8 cellular contexts compared by ENCODE assay signal in the genomic region with DNA sequence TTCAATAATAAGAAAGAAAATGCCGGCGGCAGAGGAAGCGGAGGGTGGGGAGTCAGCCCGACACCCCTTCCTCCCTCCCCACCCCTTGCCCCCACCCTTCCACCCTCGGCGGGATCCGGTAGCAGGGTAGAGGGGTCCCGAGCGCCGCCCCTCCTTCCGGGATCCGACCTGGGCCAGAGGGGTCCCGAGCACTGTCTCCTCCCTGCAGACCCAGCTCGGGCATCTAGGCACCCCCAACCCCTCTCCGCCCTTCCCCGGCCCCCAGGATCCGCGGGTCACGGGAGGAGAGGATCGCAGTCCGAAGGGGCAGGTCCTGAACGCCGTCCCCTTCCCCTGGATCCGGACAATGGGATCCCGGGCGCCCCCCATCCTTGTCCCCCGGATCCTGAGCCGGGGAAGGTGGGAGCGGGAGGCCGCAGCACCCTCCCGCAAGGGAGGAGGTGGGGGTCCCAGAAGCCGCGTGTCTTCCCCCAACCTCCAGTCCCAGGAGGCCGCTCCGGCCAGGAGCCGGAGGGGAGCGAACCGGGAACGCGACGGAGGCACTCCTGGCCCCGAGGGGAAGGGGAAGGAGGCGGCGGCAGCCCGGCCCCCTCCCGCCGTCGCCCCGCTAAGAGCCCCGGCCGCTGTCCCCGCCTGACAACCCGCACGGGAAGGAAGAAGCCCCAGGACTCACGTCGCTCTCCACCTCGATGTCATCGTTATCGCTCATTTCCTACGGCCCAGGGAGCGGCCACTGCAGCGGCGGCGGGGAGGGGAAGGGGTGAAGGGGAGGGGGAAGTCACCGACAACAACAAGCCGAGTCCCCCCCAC. TPM values are rescaled to one million over a fixed set of nuclear protein-coding genes. Genes with fewer than 3 reads are reported as not detected.
DNase-seq lines count a peak whose midpoint lies in the region; ATAC-seq and TF ChIP-seq lines count a peak whose summit lies in the region.

No MANE protein-coding gene starts in this region.

- ATAC-seq in GM21825 (IDR thresholded peaks at IDR 0.05; ENCODE audit: unreplicated experiment) (peak; percentile 28), GM18873 (IDR thresholded peaks at IDR 0.05; ENCODE audit: low FRiP score, unreplicated experiment) (no peak)
- ATAC-seq in activated naive CD8-positive, alpha-beta T cell treated with anti-CD3 and anti-CD28 coated beads, Interleukin-2, amount 50 U/mL, for 24 hours: no peak

- peaks cover 3% of the 10 kb centered on the region for H3K27me3 Mint-ChIP-seq in activated naive CD8-positive, alpha-beta T cell treated with anti-CD3 and anti-CD28 coated beads, Interleukin-2, amount 50 U/mL, for 24 hours

- H3K4me1 Mint-ChIP-seq in activated naive CD8-positive, alpha-beta T cell treated with anti-CD3 and anti-CD28 coated beads, Interleukin-2, amount 50 U/mL, for 24 hours: peaks cover 48% of the 10 kb centered on the region

- DNase-seq in 8988T (peak; percentile 34), RPMI7951 (ENCODE audit: low read depth) (peak; percentile 0), spleen (peak; percentile 93), NCI-H526 (lab: John Stamatoyannopoulos, UW) (no peak)
- peak; percentile 49 for DNase-seq in activated naive CD8-positive, alpha-beta T cell treated with anti-CD3 and anti-CD28 coated beads, Interleukin-2, amount 50 U/mL, for 24 hours

- H3K9me3 ChIP-seq in iPS-18a (ENCODE audit: control insufficient read depth, low read depth, low read length): no peaks in the 10 kb centered on the region
- no peaks in the 10 kb centered on the region for H3K9me3 ChIP-seq in spleen

- peak overlapping the region; percentile 61 for H3K9ac ChIP-seq in iPS-18a (ENCODE audit: low read length)

- no peak for TF ChIP-seq POLR2A in spleen (IDR thresholded peaks at IDR 0.05)

- H3K27ac ChIP-seq in iPS-18a (ENCODE audit: low read length) (no peak overlapping the region), spleen (peak overlapping the region; percentile 94 to 99 (median 99))

- H3K36me3 Mint-ChIP-seq in activated naive CD8-positive, alpha-beta T cell treated with anti-CD3 and anti-CD28 coated beads, Interleukin-2, amount 50 U/mL, for 24 hours (ENCODE audit: low read depth): peaks cover 25% of the 10 kb centered on the region

- no peak for TF ChIP-seq CTCF in spleen (IDR thresholded peaks at IDR 0.05 in 8 of 11, conservative IDR thresholded peaks at IDR 0.05 in 3 of 11)

- H3K4me3 ChIP-seq in iPS-18a (ENCODE audit: low read length): peak overlapping the region; percentile 83
- peak overlapping the region; percentile 69 to 96 (median 91) for H3K4me3 ChIP-seq in spleen

- H3K36me3 ChIP-seq in iPS-18a (ENCODE audit: control insufficient read depth, low read depth, low read length) (peaks cover 16% of the 10 kb centered on the region), spleen (peaks cover 0 to 23% (median 0%) of the 10 kb centered on the region in 6 donors)

- 0 to 1% (median 0%) methylated on average over 38 to 66 of the region's 66 CpGs for WGBS in spleen, 5 donors

- intact Hi-C loops in spleen (cut with DNase I; ENCODE audit: low total_unique reads): no loop called here

- H3K27me3 ChIP-seq in iPS-18a (ENCODE audit: control insufficient read depth, insufficient read depth, low read length) (peaks cover 8% of the 10 kb centered on the region), spleen (replicated peaks in 1 of 7) (no peaks in the 10 kb centered on the region)

- no peaks in the 10 kb centered on the region for H3K9me3 Mint-ChIP-seq in activated naive CD8-positive, alpha-beta T cell treated with anti-CD3 and anti-CD28 coated beads, Interleukin-2, amount 50 U/mL, for 24 hours

- H3K4me3 Mint-ChIP-seq in activated naive CD8-positive, alpha-beta T cell treated with anti-CD3 and anti-CD28 coated beads, Interleukin-2, amount 50 U/mL, for 24 hours: peak overlapping the region; percentile 94

- peak overlapping the region; percentile 96 for H3K27ac Mint-ChIP-seq in activated naive CD8-positive, alpha-beta T cell treated with anti-CD3 and anti-CD28 coated beads, Interleukin-2, amount 50 U/mL, for 24 hours

- peaks cover 16% of the 10 kb centered on the region for H3K4me1 ChIP-seq in iPS-18a (ENCODE audit: control insufficient read depth, low read depth, low read length)
- H3K4me1 ChIP-seq in spleen: peaks cover 40 to 57% (median 51%) of the 10 kb centered on the region in 6 donors

RNA-seq across cellular contexts. Expression of gene MAX, which starts 0.5 kb away (rescaled TPM):
- total RNA-seq in RPMI7951 (2014; rRNA removed; shearing (Covaris generic)): 28.2 and 36.8 TPM in 2 replicates
- 100 to 1,000 TPM; 100 to 162 (median 143) TPM for total RNA-seq in spleen
- 10 to 100 TPM; 58.7 to 79.6 (median 70.6) TPM for polyA plus RNA-seq in spleen

Comparison
In these comparisons a context has a peak if more than half of its experiments do, and no peak if none do; other contexts are left out.
1. DNase-seq: peak in 8988T (single experiment), RPMI7951 (single experiment), activated naive CD8-positive, alpha-beta T cell treated with anti-CD3 and anti-CD28 coated beads, Interleukin-2, amount 50 U/mL, for 24 hours (single experiment) and spleen (single experiment); none in NCI-H526 (0 of 2).